In genomic region chr11:2426221-2426620, GRCh38 we compare ENCODE assay signal across 1 cellular context.
TF ChIP-seq lines count a peak whose summit lies in the region.

No MANE protein-coding gene starts in this region.

TF ChIP-seq in H1, 55 proteins besides CTCF, POLR2A, EP300 and RAD21:
- TF ChIP-seq ZNF274 (IDR thresholded peaks at IDR 0.05; ENCODE audit: borderline replicate concordance, extremely low read depth, low read length) = no peak
- no peak for TF ChIP-seq E2F6 (IDR thresholded peaks at IDR 0.05)
- TF ChIP-seq TEAD4 (IDR thresholded peaks at IDR 0.05; ENCODE audit: low read depth, low read length) = no peak
- no peak for TF ChIP-seq SRF (IDR thresholded peaks at IDR 0.05; ENCODE audit: low read depth, low read length)
- TF ChIP-seq SP4 (IDR thresholded peaks at IDR 0.05; ENCODE audit: low read length) = no peak
